Comparison of ENCODE assay signal across 10 cellular contexts in the genomic region with DNA sequence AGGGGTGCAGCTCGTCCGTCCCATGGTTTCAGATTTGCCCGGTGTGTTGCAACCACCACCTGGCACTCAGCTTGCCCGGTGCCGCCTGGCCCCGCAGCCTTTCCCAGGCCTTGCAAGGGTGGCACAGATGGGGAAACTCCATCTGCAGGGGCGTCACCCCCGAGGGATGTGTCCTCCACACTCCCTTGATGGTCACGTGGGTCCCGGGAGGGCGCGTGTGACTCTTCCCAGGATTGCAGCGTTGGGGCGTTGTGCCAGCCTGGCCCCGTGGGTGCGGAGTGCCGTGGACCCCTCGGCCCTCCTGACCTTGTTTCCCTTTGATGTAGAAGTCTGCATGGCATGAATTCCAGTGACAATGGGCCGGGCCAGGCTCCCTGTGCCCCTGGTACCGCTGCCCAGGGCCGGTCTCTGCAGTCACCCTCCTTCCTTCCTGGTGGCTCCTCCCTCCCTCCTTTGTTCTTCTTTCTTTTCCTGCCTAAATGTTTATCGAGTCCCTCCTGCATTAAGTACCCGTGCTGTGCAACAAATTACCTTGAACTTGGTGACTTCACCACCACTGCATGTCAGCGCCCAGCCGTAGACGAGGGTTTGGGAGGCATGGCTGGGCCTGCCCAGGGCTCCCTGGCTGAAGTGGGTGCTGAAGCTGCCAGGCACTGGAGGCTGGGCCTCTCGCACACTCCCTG. TPM values are rescaled to one million over a fixed set of nuclear protein-coding genes. Genes with fewer than 3 reads are reported as not detected.
DNase-seq lines count a peak whose midpoint lies in the region; ATAC-seq and TF ChIP-seq lines count a peak whose summit lies in the region.
"Had no signal": no experiment of that assay in that cellular context is flagged by ENCODE, and none has a peak within 500 bp of the region (broad histone marks: within the 10 kb centered on the region; RNA-seq: fewer than 3 reads in every experiment).

No MANE protein-coding gene starts in this region.

- H3K4me3 ChIP-seq in mammary epithelial cell (replicated peaks in 1 of 3; ENCODE audit: insufficient read depth in 1 of 3, low read depth in 2 of 3, low read length in 3 of 3) (peak overlapping the region in 2 of 3 experiments; percentile 31 to 49), neuronal stem cell (ENCODE audit: low read length in 2 of 2) (no peak overlapping the region)
- H3K4me3 ChIP-seq: GM23248 had no signal

- dilution Hi-C loops in mammary epithelial cell (cut with HindIII; ENCODE audit: low sequenced_read_pairs): loop anchor here (5.0 to 10.0 kb wide), 2 partner anchors 133 to 200 kb away; a partner anchor contains a TSS

- BruUV-seq in mammary epithelial cell (replicated peaks; lab: Mats Ljungman, UMichigan): no TSS peak

- DNase-seq in DMS79 (lab: John Stamatoyannopoulos, UW) (peak; percentile 98), NCI-H2171 treated with DMSO at 0.1 percent for 48 hours (lab: John Stamatoyannopoulos, UW) (peak; percentile 93), mammary epithelial cell (peak; percentile 82), neuronal stem cell (ENCODE audit: low spot score) (no peak), NAMALWA (ENCODE audit: low spot score) (no peak), NCI-H1048 (lab: John Stamatoyannopoulos, UW) (no peak)
- DNase-seq in central memory CD4-positive, alpha-beta T cell: no peak
- DNase-seq: activated CD4-positive, alpha-beta memory T cell treated with anti-CD3 and anti-CD28 coated beads for 36 hours; GM23248 had no signal

- H3K27ac ChIP-seq in mammary epithelial cell (ENCODE audit: insufficient read depth, low read depth, low read length): no peak overlapping the region
- no peak overlapping the region for H3K27ac ChIP-seq in neuronal stem cell (replicated peaks; ENCODE audit: low read length)
- H3K27ac ChIP-seq: GM23248 had no signal

- TF ChIP-seq CTCF in mammary epithelial cell (conservative IDR thresholded peaks at IDR 0.05 in 1 of 2, IDR thresholded peaks at IDR 0.05 in 1 of 2; ENCODE audit: extremely low read depth in 1 of 2, insufficient read depth in 1 of 2, low read depth in 1 of 2, low read length in 2 of 2): no peak

- H3K9me3 ChIP-seq in mammary epithelial cell (replicated peaks; ENCODE audit: insufficient read depth, low read length): no peaks in the 10 kb centered on the region
- no peaks in the 10 kb centered on the region for H3K9me3 ChIP-seq in neuronal stem cell (replicated peaks in 1 of 2; ENCODE audit: control insufficient read depth in 2 of 2, insufficient read depth in 1 of 2, low read depth in 1 of 2, low read length in 2 of 2)

- H3K79me2 ChIP-seq in mammary epithelial cell (ENCODE audit: insufficient read depth, low read length): no peaks in the 10 kb centered on the region

- H3K4ac ChIP-seq in neuronal stem cell (ENCODE audit: low read length): no peak overlapping the region

- H2BK120ac ChIP-seq in neuronal stem cell (ENCODE audit: low read depth, low read length): no peak overlapping the region

- CTCF ChIA-PET in mammary epithelial cell (lab: Charles Lee; ENCODE audit: low non-redundant PET): interaction anchor here (0.6 kb wide), 1 partner anchor 157 kb away, joined by 6 read pairs; no protein-coding TSS in a partner anchor

- H3K18ac ChIP-seq in neuronal stem cell (ENCODE audit: low read length): peak overlapping the region; percentile 57

- H3K27me3 ChIP-seq in mammary epithelial cell (ENCODE audit: insufficient read depth, low read length) (no peaks in the 10 kb centered on the region), neuronal stem cell (ENCODE audit: control insufficient read depth in 3 of 3, insufficient read depth in 3 of 3, low read depth in 1 of 3, low read length in 3 of 3) (no peaks in the 10 kb centered on the region)

- peaks cover 7% of the 10 kb centered on the region for H3K79me1 ChIP-seq in neuronal stem cell (ENCODE audit: low read depth, low read length)

- no peak overlapping the region for H2BK15ac ChIP-seq in neuronal stem cell (ENCODE audit: low read length)

- peak overlapping the region; percentile 94 for H2AK5ac ChIP-seq in neuronal stem cell (ENCODE audit: low read depth, low read length)

- intact Hi-C loops in mammary epithelial cell (cut with micrococcal nuclease): loop anchor here (1.0 to 10.0 kb wide), 2 partner anchors 127 to 523 kb away; a partner anchor contains a TSS

- no peaks in the 10 kb centered on the region for H4K20me1 ChIP-seq in mammary epithelial cell (ENCODE audit: insufficient read depth, low read length)

- H2AFZ ChIP-seq in mammary epithelial cell (ENCODE audit: low read depth, low read length) (peak overlapping the region; percentile 68), neuronal stem cell (ENCODE audit: low read length) (peak overlapping the region; percentile 38)
- H2AFZ ChIP-seq: GM23248 had no signal

- ATAC-seq in HG03460 (IDR thresholded peaks at IDR 0.05; ENCODE audit: unreplicated experiment): no peak

- H2BK5ac ChIP-seq in neuronal stem cell (ENCODE audit: low read length): peak overlapping the region; percentile 66

- H4K91ac ChIP-seq in neuronal stem cell (ENCODE audit: low read depth, low read length, poor library complexity): no peak overlapping the region

- H3K14ac ChIP-seq in neuronal stem cell (ENCODE audit: low read length): peak overlapping the region; percentile 75

- in situ Hi-C loops in mammary epithelial cell (cut with MboI; ENCODE audit: low sequenced_read_pairs in 2 of 2): no loop called here

- peak overlapping the region; percentile 41 for H2BK12ac ChIP-seq in neuronal stem cell (ENCODE audit: low read length)

- H4K8ac ChIP-seq in neuronal stem cell (ENCODE audit: low read depth, low read length): no peak overlapping the region

- H3K9ac ChIP-seq in mammary epithelial cell (ENCODE audit: insufficient read depth, low read length) (no peak overlapping the region), neuronal stem cell (ENCODE audit: low read depth, low read length, poor library complexity) (no peak overlapping the region)
- H3K9ac ChIP-seq: GM23248 had no signal

- 3% methylated on average over 17 of the region's 27 CpGs for WGBS in mammary epithelial cell (ENCODE audit: low coverage, missing lambda C conversion rate)
- WGBS in neuronal stem cell (ENCODE audit: extremely low coverage in 2 of 2, insufficient read length in 2 of 2, insufficient replicate concordance in 1 of 2), 2 donors: no CpG with 5 or more reads among the region's 27 CpGs

- H3K36me3 ChIP-seq in mammary epithelial cell (ENCODE audit: insufficient read depth, low read length): no peaks in the 10 kb centered on the region
- H3K36me3 ChIP-seq in neuronal stem cell (replicated peaks in 1 of 2; ENCODE audit: control insufficient read depth in 2 of 2, insufficient read depth in 2 of 2, low read length in 2 of 2): no peaks in the 10 kb centered on the region

- peak overlapping the region; percentile 85 for H3K23ac ChIP-seq in neuronal stem cell (ENCODE audit: low read depth, low read length, poor library complexity)

- peak overlapping the region; percentile 76 for H3K4me2 ChIP-seq in mammary epithelial cell (ENCODE audit: insufficient read depth, low read depth, low read length)
- H3K4me2 ChIP-seq in neuronal stem cell (ENCODE audit: insufficient read depth, low read length, poor library complexity, severe bottlenecking): no peak overlapping the region

- peaks cover 50% of the 10 kb centered on the region for H3K4me1 ChIP-seq in mammary epithelial cell (ENCODE audit: insufficient read depth, low read length)
- H3K4me1 ChIP-seq in neuronal stem cell (ENCODE audit: control insufficient read depth in 2 of 2, insufficient read depth in 1 of 2, low read depth in 1 of 2, low read length in 2 of 2): peaks cover 11 to 14% of the 10 kb centered on the region in 2 donors

RNA-seq across cellular contexts. Expression of a gene that starts 22.9 kb away (rescaled TPM):
- total RNA-seq in mammary epithelial cell: 10 to 100 TPM; 20.7 to 40.8 TPM
- 21.9 TPM for polyA plus RNA-seq in mammary epithelial cell
- 134 TPM for polyA minus RNA-seq in mammary epithelial cell
- 18.5 TPM for polyA plus RNA-seq in neuronal stem cell (2013, experiment 1 of 2)
- 19.3 TPM for polyA plus RNA-seq in neuronal stem cell (2013, experiment 2 of 2)

RNA-seq across cellular contexts. Expression of a gene that starts 36.2 kb away (rescaled TPM):
- total RNA-seq in mammary epithelial cell: 10 to 100 TPM; 10.7 to 78.9 TPM
- 148 TPM for polyA plus RNA-seq in mammary epithelial cell
- 31.7 TPM for polyA minus RNA-seq in mammary epithelial cell
- polyA plus RNA-seq in neuronal stem cell (2013, experiment 1 of 2): 86.0 TPM
- polyA plus RNA-seq in neuronal stem cell (2013, experiment 2 of 2): 88.8 TPM

RNA-seq across cellular contexts. Expression of a gene that starts 52.7 kb away (rescaled TPM):
- total RNA-seq in mammary epithelial cell: 10 to 100 TPM; 32.5 to 35.8 TPM
- polyA plus RNA-seq in mammary epithelial cell: 13.1 TPM
- 49.0 TPM for polyA minus RNA-seq in mammary epithelial cell
- polyA plus RNA-seq in neuronal stem cell (2013, experiment 1 of 2): 7.7 TPM
- polyA plus RNA-seq in neuronal stem cell (2013, experiment 2 of 2): 7.4 TPM

Comparison
In these comparisons a context has a peak if more than half of its experiments do, and no peak if none do; other contexts are left out.
1. DNase-seq: peak in DMS79 (single experiment), NCI-H2171 treated with DMSO at 0.1 percent for 48 hours (single experiment) and mammary epithelial cell (single experiment); none in neuronal stem cell (single experiment), central memory CD4-positive, alpha-beta T cell (single experiment), NAMALWA (single experiment) and NCI-H1048 (single experiment).
2. H3K4me3 ChIP-seq: peak in mammary epithelial cell (2 of 3); none in neuronal stem cell (0 of 2).